8 cellular contexts compared by ENCODE assay signal in the genomic region with DNA sequence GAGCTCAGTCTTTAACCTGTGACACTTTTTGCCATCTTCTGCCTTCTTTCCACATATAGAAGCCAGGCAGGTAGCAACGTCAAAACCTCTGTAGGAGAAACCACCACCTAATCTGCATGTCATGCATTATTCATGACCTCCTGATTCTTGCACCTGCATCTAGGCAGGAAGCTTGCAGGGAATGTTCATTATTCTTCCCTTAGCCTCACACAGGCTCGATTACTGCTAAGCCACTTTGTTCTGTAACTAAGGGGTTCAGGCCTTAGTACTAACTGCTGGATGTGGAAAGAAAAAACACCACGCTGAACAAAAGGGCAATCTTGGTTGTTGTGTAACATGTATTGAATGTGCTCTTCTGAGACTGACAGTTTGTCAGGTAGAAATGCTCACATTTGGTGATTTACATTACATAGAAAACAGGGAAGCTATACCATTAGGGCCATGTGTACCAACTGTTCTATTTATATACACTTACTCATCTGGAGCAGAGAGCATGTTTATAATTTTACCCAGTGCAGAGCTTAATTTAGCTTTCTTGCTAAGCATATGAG.
A peak's percentile ranks its signal among the peaks of the same experiment; 100 is the strongest.
DNase-seq lines count a peak whose midpoint lies in the region; ATAC-seq, FAIRE-seq and TF ChIP-seq lines count a peak whose summit lies in the region.

No MANE protein-coding gene starts in this region.

- no peak for TF ChIP-seq CTCF in mucosa of descending colon (IDR thresholded peaks at IDR 0.05)
- TF ChIP-seq CTCF in omental fat pad (IDR thresholded peaks at IDR 0.05), result no peak
- no peak for TF ChIP-seq CTCF in Calu3 (IDR thresholded peaks at IDR 0.05; ENCODE audit: unreplicated experiment)

- H3K9me3 ChIP-seq in mucosa of descending colon, result no peaks in the 10 kb centered on the region

- H3K27ac Mint-ChIP-seq in Calu3 (ENCODE audit: unreplicated experiment), result no peak overlapping the region

- peaks cover 23% of the 10 kb centered on the region for H3K4me1 ChIP-seq in mucosa of descending colon (ENCODE audit: low read depth)

- FAIRE-seq in GM12892 (lab: Jason Lieb, UNC), result peak; percentile 83

- peaks cover 8% of the 10 kb centered on the region for H3K4me1 Mint-ChIP-seq in Calu3 (ENCODE audit: low read depth, unreplicated experiment)

- H3K36me3 ChIP-seq in mucosa of descending colon (ENCODE audit: low read depth), result no peaks in the 10 kb centered on the region

- DNase-seq in GM12892 (ENCODE audit: insufficient read length) (no peak), astrocyte of the hippocampus (ENCODE audit: low read depth, low spot score) (peak; percentile 41), mucosa of descending colon (no peak), omental fat pad (ENCODE audit: low spot score) (no peak), NCI-H1694 treated with DMSO at 0.1 percent for 48 hours (lab: John Stamatoyannopoulos, UW) (no peak), Calu3 (no peak)

- H3K36me3 Mint-ChIP-seq in Calu3 (ENCODE audit: insufficient read depth, unreplicated experiment), result no peaks in the 10 kb centered on the region

- no peak overlapping the region for H3K4me3 Mint-ChIP-seq in Calu3 (ENCODE audit: low read depth, unreplicated experiment)

- no peaks in the 10 kb centered on the region for H3K27me3 Mint-ChIP-seq in Calu3 (ENCODE audit: unreplicated experiment)

- H3K4me3 ChIP-seq in mucosa of descending colon, result no peak overlapping the region

- ATAC-seq in HG03103 (IDR thresholded peaks at IDR 0.05; ENCODE audit: low read depth, unreplicated experiment) (peak; percentile 36), mucosa of descending colon (peak; percentile 4), GM21528 (IDR thresholded peaks at IDR 0.05; ENCODE audit: low FRiP score, unreplicated experiment) (no peak), omental fat pad (ENCODE audit: low FRiP score) (no peak)

- H3K9me3 Mint-ChIP-seq in Calu3 (ENCODE audit: low read depth, unreplicated experiment), result no peaks in the 10 kb centered on the region

- intact Hi-C loops in mucosa of descending colon (cut with DNase I, micrococcal nuclease) (no loop called here), Calu3 (cut with micrococcal nuclease; ENCODE audit: unreplicated experiment) (no loop called here)

- BruUV-seq in Calu3 (replicated peaks; lab: Mats Ljungman, UMichigan), result no TSS peak

- TF ChIP-seq POLR2A in GM12892 (IDR thresholded peaks at IDR 0.05; ENCODE audit: low read depth, low read length), result no peak

- CTCF ChIA-PET in Calu3 (lab: Charles Lee), result no interaction called here

Comparison
In these comparisons a context has a peak if more than half of its experiments do, and no peak if none do; other contexts are left out.
1. ATAC-seq: peak in HG03103 (single experiment) and mucosa of descending colon (single experiment); none in GM21528 (single experiment) and omental fat pad (single experiment).